25 cellular contexts compared by ENCODE assay signal in genomic region chr5:121019734-121020133, GRCh38.
"Had no signal": no experiment of that assay in that cellular context is flagged by ENCODE, and none has a peak within 500 bp of the region (broad histone marks: within the 10 kb centered on the region; RNA-seq: fewer than 3 reads in every experiment).

No MANE protein-coding gene starts in this region.

- H3K27ac ChIP-seq: PC-9, Peyer's patch, SJCRH30, SK-N-MC had no signal

- H3K4me2 ChIP-seq: PC-9 had no signal

- ATAC-seq: HepG2, Right ventricle myocardium inferior had no signal

- H3K4me1 ChIP-seq: Peyer's patch, SJCRH30 had no signal

- H3K36me3 ChIP-seq: MG63, Peyer's patch, SJCRH30 had no signal

- H2AFZ ChIP-seq: PC-9 had no signal

- H3K9me3 ChIP-seq: MG63, Peyer's patch, SJCRH30 had no signal

- FAIRE-seq: HepG2 had no signal

- H3K27me3 ChIP-seq: MG63, Peyer's patch, SJCRH30 had no signal

- DNase-seq: IMR-90; Karpas-422; MG63; NCI-H1092; NCI-H1105 treated with DMSO at 0.1 percent for 48 hours; NCI-H1417 treated with DMSO at 0.1 percent for 48 hours; NCI-H146; NCI-H1694 treated with DMSO at 0.1 percent for 48 hours; NCI-H1930; NCI-H2081; NCI-H2107; NCI-H226; NCI-H446; NCI-H510A; NCI-H524 treated with DMSO at 0.1 percent for 48 hours; NCI-H69; NCI-H774; NK-92 treated with Interleukin-12 subunit alpha and Interleukin-12 subunit beta, amount 100 ng/mL, for 24 hours; PC-9; Peyer's patch; SHP77 treated with DMSO at 0.1 percent for 48 hours; SJCRH30 had no signal

- H3K4me3 ChIP-seq: MG63, PC-9, Peyer's patch, SJCRH30, SK-N-MC had no signal
